ENCODE assay signal across 11 cellular contexts in the genomic region with DNA sequence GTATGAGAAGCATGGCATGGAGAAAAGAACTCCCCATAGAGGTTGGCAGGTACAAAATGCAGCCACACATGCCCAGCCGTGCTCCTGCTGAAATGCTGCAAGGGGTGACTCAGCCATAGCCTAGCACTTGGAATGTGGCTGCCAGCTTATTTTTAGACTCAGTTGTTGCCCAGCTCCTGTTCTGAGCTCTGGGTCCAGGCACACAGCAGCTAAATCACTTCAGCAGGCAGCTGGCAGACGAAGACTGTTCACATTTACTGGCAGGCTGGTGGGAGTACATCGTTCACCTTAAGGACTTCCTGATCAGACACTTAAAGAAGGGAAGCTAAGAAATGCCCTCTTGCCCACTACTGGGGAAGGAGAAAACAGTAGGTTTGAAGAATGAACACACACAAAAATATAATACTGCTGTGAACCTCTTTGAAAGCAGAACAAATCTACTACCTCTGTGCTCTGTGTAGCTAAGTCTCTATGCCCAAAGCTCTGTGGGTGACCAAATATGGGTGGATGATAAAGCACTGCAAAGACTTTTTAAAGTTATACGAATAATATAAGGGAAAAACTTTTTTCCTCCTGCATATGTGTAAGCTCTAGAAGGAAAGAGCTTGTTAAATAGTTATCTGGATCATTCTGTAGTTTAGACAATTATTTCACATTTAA.
DNase-seq lines count a peak whose midpoint lies in the region; ATAC-seq and TF ChIP-seq lines count a peak whose summit lies in the region.
"Had no signal": no experiment of that assay in that cellular context is flagged by ENCODE, and none has a peak within 500 bp of the region (broad histone marks: within the 10 kb centered on the region; RNA-seq: fewer than 3 reads in every experiment).

No MANE protein-coding gene starts in this region.

- CTCF ChIA-PET in activated CD8-positive, alpha-beta T cell treated with anti-CD3 and anti-CD28 coated beads for 36 hours (lab: Charles Lee), result no interaction called here

- TF ChIP-seq CTCF in fibroblast of the aortic adventitia (IDR thresholded peaks at IDR 0.05; ENCODE audit: insufficient read depth, low read length), result no peak
- TF ChIP-seq CTCF in nephron (IDR thresholded peaks at IDR 0.05; ENCODE audit: unreplicated experiment in 3 of 3), result no peak
- no peak for TF ChIP-seq CTCF in natural killer cell (IDR thresholded peaks at IDR 0.05)
- TF ChIP-seq CTCF in activated CD8-positive, alpha-beta T cell treated with anti-CD3 and anti-CD28 coated beads for 36 hours (IDR thresholded peaks at IDR 0.05), result no peak

- H3K27me3 Mint-ChIP-seq in nephron (ENCODE audit: low read depth) (no peaks in the 10 kb centered on the region), natural killer cell (ENCODE audit: low read depth in 2 of 2) (peaks cover 0 to 13% of the 10 kb centered on the region in 2 donors)
- peaks cover 3% of the 10 kb centered on the region for H3K27me3 Mint-ChIP-seq in activated CD8-positive, alpha-beta T cell treated with anti-CD3 and anti-CD28 coated beads for 36 hours

- peaks cover 2% of the 10 kb centered on the region for H3K9me3 Mint-ChIP-seq in nephron
- peaks cover 0 to 3% of the 10 kb centered on the region in 2 donors for H3K9me3 Mint-ChIP-seq in natural killer cell
- H3K9me3 Mint-ChIP-seq in activated CD8-positive, alpha-beta T cell treated with anti-CD3 and anti-CD28 coated beads for 36 hours, result no peaks in the 10 kb centered on the region
- H3K9me3 Mint-ChIP-seq: activated CD4-positive, alpha-beta T cell treated with anti-CD3 and anti-CD28 coated beads, Interleukin-2, amount 10 ng/mL, durations not matched to agents 7 days and 5 days had no signal

- no peaks in the 10 kb centered on the region for H3K36me3 Mint-ChIP-seq in nephron (ENCODE audit: low read depth)
- no peaks in the 10 kb centered on the region for H3K36me3 Mint-ChIP-seq in natural killer cell
- no peaks in the 10 kb centered on the region for H3K36me3 Mint-ChIP-seq in activated CD8-positive, alpha-beta T cell treated with anti-CD3 and anti-CD28 coated beads for 36 hours (ENCODE audit: low read depth)

- peak overlapping the region in 1 of 3 experiments; percentile 74 for H3K4me3 Mint-ChIP-seq in nephron
- no peak overlapping the region for H3K4me3 Mint-ChIP-seq in natural killer cell
- no peak overlapping the region for H3K4me3 Mint-ChIP-seq in activated CD8-positive, alpha-beta T cell treated with anti-CD3 and anti-CD28 coated beads for 36 hours
- H3K4me3 Mint-ChIP-seq: activated CD4-positive, alpha-beta T cell treated with anti-CD3 and anti-CD28 coated beads, Interleukin-2, amount 10 ng/mL, durations not matched to agents 7 days and 5 days had no signal

- no peak overlapping the region for H3K4me3 ChIP-seq in fibroblast of the aortic adventitia (ENCODE audit: low read depth, low read length)

- no peak for ATAC-seq in natural killer cell
- ATAC-seq in GM19328 (IDR thresholded peaks at IDR 0.05; ENCODE audit: unreplicated experiment), result no peak
- ATAC-seq in activated CD8-positive, alpha-beta T cell treated with anti-CD3 and anti-CD28 coated beads for 36 hours, result no peak
- ATAC-seq: Panc1 had no signal

- DNase-seq in DMS79 (lab: John Stamatoyannopoulos, UW) (peak; percentile 55), NCI-H524 treated with DMSO at 0.1 percent for 48 hours (lab: John Stamatoyannopoulos, UW) (peak; percentile 8), fibroblast of the aortic adventitia (ENCODE audit: low read depth) (peak; percentile 43), natural killer cell (no peak), HuH-7 (ENCODE audit: low spot score) (no peak)
- DNase-seq in activated CD8-positive, alpha-beta T cell treated with anti-CD3 and anti-CD28 coated beads for 36 hours, result no peak
- DNase-seq: activated CD4-positive, alpha-beta T cell treated with anti-CD3 and anti-CD28 coated beads, Interleukin-2, amount 10 ng/mL, durations not matched to agents 7 days and 5 days; Calu3 had no signal

- H3K4me1 Mint-ChIP-seq in nephron, result peaks cover 55% of the 10 kb centered on the region
- no peaks in the 10 kb centered on the region for H3K4me1 Mint-ChIP-seq in natural killer cell
- H3K4me1 Mint-ChIP-seq in activated CD8-positive, alpha-beta T cell treated with anti-CD3 and anti-CD28 coated beads for 36 hours (ENCODE audit: low read depth), result no peaks in the 10 kb centered on the region
- H3K4me1 Mint-ChIP-seq: activated CD4-positive, alpha-beta T cell treated with anti-CD3 and anti-CD28 coated beads, Interleukin-2, amount 10 ng/mL, durations not matched to agents 7 days and 5 days had no signal

- intact Hi-C loops in natural killer cell (cut with micrococcal nuclease), result no loop called here
- intact Hi-C loops in activated CD8-positive, alpha-beta T cell treated with anti-CD3 and anti-CD28 coated beads for 36 hours (cut with micrococcal nuclease), result no loop called here

- POLR2A ChIA-PET in activated CD8-positive, alpha-beta T cell treated with anti-CD3 and anti-CD28 coated beads for 36 hours (lab: Charles Lee), result no interaction called here

- H3K27ac Mint-ChIP-seq in nephron, result peak overlapping the region; percentile 72 to 89 (median 88)
- no peak overlapping the region for H3K27ac Mint-ChIP-seq in natural killer cell
- no peak overlapping the region for H3K27ac Mint-ChIP-seq in activated CD8-positive, alpha-beta T cell treated with anti-CD3 and anti-CD28 coated beads for 36 hours
- H3K27ac Mint-ChIP-seq: activated CD4-positive, alpha-beta T cell treated with anti-CD3 and anti-CD28 coated beads, Interleukin-2, amount 10 ng/mL, durations not matched to agents 7 days and 5 days had no signal

Comparison
In these comparisons a context has a peak if more than half of its experiments do, and no peak if none do; other contexts are left out.
1. DNase-seq: peak in DMS79 (single experiment), NCI-H524 treated with DMSO at 0.1 percent for 48 hours (single experiment) and fibroblast of the aortic adventitia (single experiment); none in natural killer cell (single experiment), HuH-7 (single experiment) and activated CD8-positive, alpha-beta T cell treated with anti-CD3 and anti-CD28 coated beads for 36 hours (single experiment).
2. H3K27ac Mint-ChIP-seq: peak in nephron (3 of 3); none in natural killer cell (0 of 2) and activated CD8-positive, alpha-beta T cell treated with anti-CD3 and anti-CD28 coated beads for 36 hours (single experiment).